Comparison of ENCODE assay signal across 18 cellular contexts in genomic region chr2:133365117-133365516, GRCh38.
"Had no signal": no experiment of that assay in that cellular context is flagged by ENCODE, and none has a peak within 500 bp of the region (broad histone marks: within the 10 kb centered on the region; RNA-seq: fewer than 3 reads in every experiment).

No MANE protein-coding gene starts in this region.

- H3K36me3 ChIP-seq: breast epithelium, lower lobe of right lung, neutrophil, prostate gland, right lobe of liver, spleen, transverse colon had no signal

- ATAC-seq: left cardiac atrium; naive thymus-derived CD4-positive, alpha-beta T cell; right lobe of liver; stimulated activated naive B cell treated with anti-CD40 and anti-IgM and Interleukin-4, amounts not matched to agents 10 μg/mL and 1 μg/mL and 100 μg/mL, for 72 hours had no signal

- H3K27ac ChIP-seq: breast epithelium, lower lobe of right lung, neutrophil, prostate gland, right lobe of liver, spleen, transverse colon had no signal

- H3K27ac Mint-ChIP-seq: activated B cell treated with CpG ODN at 0.5 μM for 24 hours; activated CD4-positive, alpha-beta T cell treated with anti-CD3 and anti-CD28 coated beads, Interleukin-2, amount 10 ng/mL, durations not matched to agents 7 days and 5 days; activated naive CD4-positive, alpha-beta T cell treated with anti-CD3 and anti-CD28 coated beads, Interleukin-2, amount 10 ng/mL, durations not matched to agents 7 days and 5 days; activated T-helper 2 cell treated with anti-CD3 and anti-CD28 coated beads, Interferon-gamma antibody, Interleukin-2, Interleukin-4, amounts not matched to agents 10 μg/mL and 5 μg/mL and 100 μg/mL, durations not matched to agents 14 hours and 24 hours and 36 hours; naive thymus-derived CD4-positive, alpha-beta T cell; stimulated activated naive B cell treated with anti-CD40 and anti-IgM and Interleukin-4, amounts not matched to agents 10 μg/mL and 1 μg/mL and 100 μg/mL, for 72 hours had no signal

- H3K4me3 ChIP-seq: breast epithelium, lower lobe of right lung, prostate gland, right lobe of liver, spleen, transverse colon had no signal

- H3K4me1 Mint-ChIP-seq: activated B cell treated with CpG ODN at 0.5 μM for 24 hours; stimulated activated naive B cell treated with anti-CD40 and anti-IgM and Interleukin-4, amounts not matched to agents 10 μg/mL and 1 μg/mL and 100 μg/mL, for 72 hours had no signal

- H3K4me3 Mint-ChIP-seq: activated B cell treated with CpG ODN at 0.5 μM for 24 hours; activated CD4-positive, alpha-beta T cell treated with anti-CD3 and anti-CD28 coated beads, Interleukin-2, amount 10 ng/mL, durations not matched to agents 7 days and 5 days; activated naive CD4-positive, alpha-beta T cell treated with anti-CD3 and anti-CD28 coated beads, Interleukin-2, amount 10 ng/mL, durations not matched to agents 7 days and 5 days; naive thymus-derived CD4-positive, alpha-beta T cell; stimulated activated naive B cell treated with anti-CD40 and anti-IgM and Interleukin-4, amounts not matched to agents 10 μg/mL and 1 μg/mL and 100 μg/mL, for 72 hours had no signal

- H3K27me3 Mint-ChIP-seq: activated B cell treated with CpG ODN at 0.5 μM for 24 hours; activated naive CD4-positive, alpha-beta T cell treated with anti-CD3 and anti-CD28 coated beads, Interleukin-2, amount 10 ng/mL, durations not matched to agents 7 days and 5 days; stimulated activated naive B cell treated with anti-CD40 and anti-IgM and Interleukin-4, amounts not matched to agents 10 μg/mL and 1 μg/mL and 100 μg/mL, for 72 hours had no signal

- H3K4me1 ChIP-seq: breast epithelium, lower lobe of right lung, prostate gland, right lobe of liver, spleen, transverse colon had no signal

- H3K9me3 ChIP-seq: breast epithelium, lower lobe of right lung, neutrophil, prostate gland, right lobe of liver, spleen, transverse colon had no signal

- H3K36me3 Mint-ChIP-seq: activated naive CD4-positive, alpha-beta T cell treated with anti-CD3 and anti-CD28 coated beads, Interleukin-2, amount 10 ng/mL, durations not matched to agents 7 days and 5 days; naive thymus-derived CD4-positive, alpha-beta T cell; stimulated activated naive B cell treated with anti-CD40 and anti-IgM and Interleukin-4, amounts not matched to agents 10 μg/mL and 1 μg/mL and 100 μg/mL, for 72 hours had no signal

- DNase-seq: activated B cell treated with CpG ODN at 0.5 μM for 24 hours; activated CD4-positive, alpha-beta T cell treated with anti-CD3 and anti-CD28 coated beads, Interleukin-2, amount 10 ng/mL, durations not matched to agents 7 days and 5 days; activated naive CD4-positive, alpha-beta T cell treated with anti-CD3 and anti-CD28 coated beads, Interleukin-2, amount 10 ng/mL, durations not matched to agents 7 days and 5 days; glutamatergic neuron; left cardiac atrium; lower lobe of right lung; naive thymus-derived CD4-positive, alpha-beta T cell; right lobe of liver; spleen; stimulated activated CD4-positive, alpha-beta T cell treated with anti-CD3 and anti-CD28 coated beads, Interleukin-1b, Interleukin-23, amount 100 ng/mL, for 48 hours; stimulated activated naive B cell treated with anti-CD40 and anti-IgM and Interleukin-4, amounts not matched to agents 10 μg/mL and 1 μg/mL and 100 μg/mL, for 72 hours; substantia nigra; transverse colon had no signal

- FAIRE-seq: endometrium had no signal

- H3K9me3 Mint-ChIP-seq: activated B cell treated with CpG ODN at 0.5 μM for 24 hours; activated CD4-positive, alpha-beta T cell treated with anti-CD3 and anti-CD28 coated beads, Interleukin-2, amount 10 ng/mL, durations not matched to agents 7 days and 5 days; activated naive CD4-positive, alpha-beta T cell treated with anti-CD3 and anti-CD28 coated beads, Interleukin-2, amount 10 ng/mL, durations not matched to agents 7 days and 5 days; activated T-helper 2 cell treated with anti-CD3 and anti-CD28 coated beads, Interferon-gamma antibody, Interleukin-2, Interleukin-4, amounts not matched to agents 10 μg/mL and 5 μg/mL and 100 μg/mL, durations not matched to agents 14 hours and 24 hours and 36 hours had no signal

- H3K27me3 ChIP-seq: breast epithelium, neutrophil, right lobe of liver, spleen, transverse colon had no signal
